ENCODE assay signal across 15 cellular contexts in genomic region chr15:70002897-70003296, GRCh38.
DNase-seq lines count a peak whose midpoint lies in the region; ATAC-seq and TF ChIP-seq lines count a peak whose summit lies in the region.
"Had no signal": no experiment of that assay in that cellular context is flagged by ENCODE, and none has a peak within 500 bp of the region (broad histone marks: within the 10 kb centered on the region; RNA-seq: fewer than 3 reads in every experiment).

No MANE protein-coding gene starts in this region.

- POLR2A ChIA-PET in HEK293 (lab: Yijun Ruan, JAX) (no interaction called here), activated B cell treated with CpG ODN at 0.5 μM for 24 hours (lab: Charles Lee) (no interaction called here)

- peaks cover 47% of the 10 kb centered on the region for H3K4me1 Mint-ChIP-seq in activated B cell treated with CpG ODN at 0.5 μM for 24 hours

- no peak overlapping the region for H3K27ac ChIP-seq in HEK293 (ENCODE audit: extremely low read depth, low read depth, low read length)
- H3K27ac ChIP-seq: BLaER1 treated with 17β-estradiol and CSF1 and Interleukin-3, amounts not matched to agents 10 nM and 100 nM; C4-2B had no signal

- peaks cover 3% of the 10 kb centered on the region; the same call in 1 of the 2 replicates for H3K9me3 ChIP-seq in HEK293 (ENCODE audit: control insufficient read depth, insufficient read depth, low read depth, low read length)
- H3K9me3 ChIP-seq: Caco-2 had no signal

- peaks cover 13% of the 10 kb centered on the region for H3K9me3 Mint-ChIP-seq in activated B cell treated with CpG ODN at 0.5 μM for 24 hours

- H3K27ac Mint-ChIP-seq in activated B cell treated with CpG ODN at 0.5 μM for 24 hours, result peak overlapping the region; percentile 37
- H3K27ac Mint-ChIP-seq: CD4-positive, alpha-beta T cell; CD8-positive, alpha-beta T cell had no signal

- no peak for ATAC-seq in activated B cell treated with CpG ODN at 0.5 μM for 24 hours (ENCODE audit: low read depth)
- no peak for ATAC-seq in HG03432 (IDR thresholded peaks at IDR 0.05; ENCODE audit: unreplicated experiment)
- ATAC-seq: CD8-positive, alpha-beta T cell had no signal

- TF ChIP-seq CTCF in HEK293 (tag by site-specific recombination; IDR thresholded peaks at IDR 0.05) (no peak), activated B cell treated with CpG ODN at 0.5 μM for 24 hours (IDR thresholded peaks at IDR 0.05) (no peak)

- H3K4me1 ChIP-seq in HEK293 (ENCODE audit: control insufficient read depth, insufficient read depth, low read length), result no peaks in the 10 kb centered on the region
- H3K4me1 ChIP-seq: Caco-2 had no signal

- H3K36me3 Mint-ChIP-seq in activated B cell treated with CpG ODN at 0.5 μM for 24 hours (ENCODE audit: low read depth), result no peaks in the 10 kb centered on the region
- H3K36me3 Mint-ChIP-seq: CD8-positive, alpha-beta T cell had no signal

- no peak overlapping the region for H3K4me3 Mint-ChIP-seq in activated B cell treated with CpG ODN at 0.5 μM for 24 hours
- H3K4me3 Mint-ChIP-seq: CD4-positive, alpha-beta T cell; CD8-positive, alpha-beta T cell had no signal

- no peaks in the 10 kb centered on the region for H3K36me3 ChIP-seq in HEK293 (ENCODE audit: control insufficient read depth in 2 of 2, insufficient read depth in 1 of 2, low read length in 2 of 2)
- H3K36me3 ChIP-seq: BLaER1 treated with 17β-estradiol and CSF1 and Interleukin-3, amounts not matched to agents 10 nM and 100 nM had no signal

- CTCF ChIA-PET in HEK293 (lab: Yijun Ruan, JAX), result interaction anchor here (0.8 kb wide), 1 partner anchor 89 kb away, joined by 3 read pairs; no protein-coding TSS in a partner anchor
- CTCF ChIA-PET in activated B cell treated with CpG ODN at 0.5 μM for 24 hours (lab: Charles Lee), result no interaction called here

- intact Hi-C loops in activated B cell treated with CpG ODN at 0.5 μM for 24 hours (cut with micrococcal nuclease) (no loop called here), posterior vena cava (cut with DNase I) (no loop called here)

- DNase-seq in activated B cell treated with CpG ODN at 0.5 μM for 24 hours, result no peak
- DNase-seq in posterior vena cava (ENCODE audit: low spot score), result peak; percentile 7
- no peak for DNase-seq in stimulated activated CD4-positive, alpha-beta T cell treated with anti-CD3 and anti-CD28 coated beads, Interleukin-4, amount 100 ng/mL, for 1 hour
- no peak for DNase-seq in AG08395 (ENCODE audit: low spot score)
- DNase-seq: 8988T; Caco-2; Calu3; CD4-positive, alpha-beta T cell; CD8-positive, alpha-beta T cell; DMS79 treated with DMSO at 0.1 percent for 48 hours; GF-D8 had no signal

- H3K27me3 Mint-ChIP-seq in activated B cell treated with CpG ODN at 0.5 μM for 24 hours, result no peaks in the 10 kb centered on the region

- H3K4me3 ChIP-seq in HEK293 (ENCODE audit: low read depth, low read length), result no peak overlapping the region
- H3K4me3 ChIP-seq: BLaER1 treated with 17β-estradiol and CSF1 and Interleukin-3, amounts not matched to agents 10 nM and 100 nM had no signal

TF ChIP-seq in HEK293, 187 proteins besides CTCF, POLR2A, EP300 and RAD21 (continues in another document):
- TF ChIP-seq KLF1 (tag by site-specific recombination; IDR thresholded peaks at IDR 0.05), result no peak
- no peak for TF ChIP-seq SALL2 (tag by site-specific recombination; IDR thresholded peaks at IDR 0.05; ENCODE audit: borderline replicate concordance)
- TF ChIP-seq ZNF416 (tag by site-specific recombination; IDR thresholded peaks at IDR 0.05), result no peak
- no peak for TF ChIP-seq ZNF280C (tag by site-specific recombination; IDR thresholded peaks at IDR 0.05)
- no peak for TF ChIP-seq ZNF621 (tag by site-specific recombination; IDR thresholded peaks at IDR 0.05)
- no peak for TF ChIP-seq ZNF133 (tag by site-specific recombination; IDR thresholded peaks at IDR 0.05)
- no peak for TF ChIP-seq ZNF571 (tag by site-specific recombination; IDR thresholded peaks at IDR 0.05)
- TF ChIP-seq ZNF610 (tag by site-specific recombination; IDR thresholded peaks at IDR 0.05; ENCODE audit: borderline replicate concordance), result peak; percentile 83
- peak; percentile 56 for TF ChIP-seq ZNF510 (tag by site-specific recombination; IDR thresholded peaks at IDR 0.05; ENCODE audit: insufficient replicate concordance)
- TF ChIP-seq ZNF514 (tag by site-specific recombination; IDR thresholded peaks at IDR 0.05), result no peak
- no peak for TF ChIP-seq PRDM4 (tag by site-specific recombination; IDR thresholded peaks at IDR 0.05)
- no peak for TF ChIP-seq FEZF1 (tag by site-specific recombination; IDR thresholded peaks at IDR 0.05)
- TF ChIP-seq ZNF24 (tag by site-specific recombination; IDR thresholded peaks at IDR 0.05), result no peak
- peak; percentile 31 for TF ChIP-seq ZNF529 (tag by site-specific recombination; IDR thresholded peaks at IDR 0.05; ENCODE audit: insufficient replicate concordance)
- peak; percentile 44; the same call in 1 of the 2 replicates for TF ChIP-seq ZNF580 (tag by site-specific recombination; IDR thresholded peaks at IDR 0.05)
- TF ChIP-seq ZNF639 (tag by site-specific recombination; IDR thresholded peaks at IDR 0.05), result no peak
- no peak for TF ChIP-seq SCRT1 (tag by site-specific recombination; IDR thresholded peaks at IDR 0.05; ENCODE audit: borderline replicate concordance)
- no peak for TF ChIP-seq ZNF394 (tag by site-specific recombination; IDR thresholded peaks at IDR 0.05; ENCODE audit: borderline replicate concordance)
- no peak for TF ChIP-seq ZNF335 (tag by site-specific recombination; conservative IDR thresholded peaks at IDR 0.05)
- no peak for TF ChIP-seq RBAK (tag by site-specific recombination; IDR thresholded peaks at IDR 0.05)
- no peak for TF ChIP-seq INSM2 (tag by site-specific recombination; IDR thresholded peaks at IDR 0.05)
- TF ChIP-seq ZFHX2 (tag by site-specific recombination; conservative IDR thresholded peaks at IDR 0.05), result no peak
- TF ChIP-seq ZBTB48 (tag by site-specific recombination; IDR thresholded peaks at IDR 0.05), result no peak
